Comparison of ENCODE assay signal across 15 cellular contexts in genomic region chr4:113742643-113743042, GRCh38. TPM values are rescaled to one million over a fixed set of nuclear protein-coding genes. Genes with fewer than 3 reads are reported as not detected.
DNase-seq lines count a peak whose midpoint lies in the region; ATAC-seq and TF ChIP-seq lines count a peak whose summit lies in the region.
"Had no signal": no experiment of that assay in that cellular context is flagged by ENCODE, and none has a peak within 500 bp of the region (broad histone marks: within the 10 kb centered on the region; RNA-seq: fewer than 3 reads in every experiment).

No MANE protein-coding gene starts in this region.

- in situ Hi-C loops in GM23248 (cut with MboI) (no loop called here), gastrocnemius medialis (cut with MboI; ENCODE audit: low sequenced_read_pairs in 4 of 4) (no loop called here)

- no peak overlapping the region for H3K27ac Mint-ChIP-seq in activated naive CD4-positive, alpha-beta T cell treated with anti-CD3 and anti-CD28 coated beads, Interleukin-2, amount 50 U/mL, for 72 hours

- H2BK120ac ChIP-seq in mesenchymal stem cell (ENCODE audit: low read depth, low read length) = no peak overlapping the region

- peaks cover 28% of the 10 kb centered on the region for H3K4me1 ChIP-seq in ACC112 (ENCODE audit: control insufficient read depth, insufficient read depth, low read length, unreplicated experiment)
- H3K4me1 ChIP-seq in GM23248 (ENCODE audit: insufficient read depth) = peaks cover 24% of the 10 kb centered on the region
- H3K4me1 ChIP-seq in mesenchymal stem cell (ENCODE audit: control insufficient read depth, insufficient read depth, low read depth, low read length) = peaks cover 2% of the 10 kb centered on the region
- H3K4me1 ChIP-seq in gastrocnemius medialis = peaks cover 35 to 72% of the 10 kb centered on the region in 2 donors

- ATAC-seq in gastrocnemius medialis = no peak
- ATAC-seq in GM19455 (IDR thresholded peaks at IDR 0.05; ENCODE audit: unreplicated experiment) = no peak
- ATAC-seq in activated naive CD4-positive, alpha-beta T cell treated with anti-CD3 and anti-CD28 coated beads, Interleukin-2, amount 50 U/mL, for 72 hours = no peak
- ATAC-seq: HCT116 had no signal

- H3K9ac ChIP-seq in GM23248 (no peak overlapping the region), mesenchymal stem cell (ENCODE audit: low read length) (peak overlapping the region; percentile 43)
- H3K9ac ChIP-seq: BLaER1 had no signal

- H3K4me2 ChIP-seq in GM23248 (ENCODE audit: unreplicated experiment) (peak overlapping the region; percentile 41), mesenchymal stem cell (ENCODE audit: low read length, poor library complexity, severe bottlenecking) (no peak overlapping the region)
- H3K4me2 ChIP-seq: BLaER1 had no signal

- no peak for TF ChIP-seq POLR2A in gastrocnemius medialis (IDR thresholded peaks at IDR 0.05)

- H3K27me3 ChIP-seq in ACC112 (ENCODE audit: insufficient read depth, low read length) (no peaks in the 10 kb centered on the region), GM23248 (replicated peaks; ENCODE audit: insufficient read depth) (no peaks in the 10 kb centered on the region), mesenchymal stem cell (ENCODE audit: control insufficient read depth in 1 of 2, insufficient read depth in 1 of 2, low read length in 2 of 2) (no peaks in the 10 kb centered on the region), gastrocnemius medialis (no peaks in the 10 kb centered on the region)
- H3K27me3 ChIP-seq: BLaER1 had no signal

- TF ChIP-seq CTCF in gastrocnemius medialis (IDR thresholded peaks at IDR 0.05 in 4 of 5, conservative IDR thresholded peaks at IDR 0.05 in 1 of 5) = no peak

- H2AFZ ChIP-seq in ACC112 (ENCODE audit: low read length, unreplicated experiment) (no peak overlapping the region), GM23248 (no peak overlapping the region), mesenchymal stem cell (ENCODE audit: low read depth, low read length) (no peak overlapping the region)

- no peak overlapping the region for H4K91ac ChIP-seq in mesenchymal stem cell (ENCODE audit: low read length)

- H3F3A ChIP-seq in GM23248 (ENCODE audit: insufficient read depth) = peaks cover 18% of the 10 kb centered on the region; the same call in 1 of the 2 replicates

- H3K14ac ChIP-seq in mesenchymal stem cell (ENCODE audit: low read length in 2 of 2) = no peak overlapping the region

- peaks cover 10 to 29% of the 10 kb centered on the region in 2 donors for H3K36me3 Mint-ChIP-seq in activated naive CD4-positive, alpha-beta T cell treated with anti-CD3 and anti-CD28 coated beads, Interleukin-2, amount 50 U/mL, for 72 hours

- no peak overlapping the region for H3K4ac ChIP-seq in mesenchymal stem cell (ENCODE audit: low read depth in 1 of 2, low read length in 2 of 2)

- H3K79me2 ChIP-seq in ACC112 (ENCODE audit: control insufficient read depth, insufficient read depth, low read length, unreplicated experiment) = peaks cover 59% of the 10 kb centered on the region
- H3K79me2 ChIP-seq in GM23248 (ENCODE audit: insufficient read depth) = peaks cover 96% of the 10 kb centered on the region

- H3K27ac ChIP-seq in ACC112 (ENCODE audit: low read depth, low read length) = no peak overlapping the region
- peak overlapping the region; percentile 6; the same call in 1 of the 2 replicates for H3K27ac ChIP-seq in GM23248
- H3K27ac ChIP-seq in mesenchymal stem cell (ENCODE audit: low read length, poor library complexity, severe bottlenecking) = no peak overlapping the region
- H3K27ac ChIP-seq in gastrocnemius medialis = peak overlapping the region; percentile 1 to 41 (median 8)
- H3K27ac ChIP-seq: BLaER1, HL-60 had no signal

- WGBS in GM23248 (ENCODE audit: low coverage in 1 of 2, low lambda C conversion rate in 2 of 2, missing lambda C conversion rate in 2 of 2), 2 experiments = 63% methylated on average over 2 of the region's 2 CpGs
- no CpG with 5 or more reads among the region's 2 CpGs for WGBS in mesenchymal stem cell

- H2BK15ac ChIP-seq in mesenchymal stem cell (ENCODE audit: low read depth, poor library complexity, severe bottlenecking) = no peak overlapping the region

- H4K20me1 ChIP-seq in GM23248 (ENCODE audit: insufficient read depth) = no peaks in the 10 kb centered on the region

- no peak overlapping the region for H2BK5ac ChIP-seq in mesenchymal stem cell (ENCODE audit: low read depth, low read length, poor library complexity, severe bottlenecking)

- H4K8ac ChIP-seq in mesenchymal stem cell (ENCODE audit: low read length) = no peak overlapping the region

- H3K36me3 ChIP-seq in ACC112 (ENCODE audit: insufficient read depth, low read length) = peaks cover 15% of the 10 kb centered on the region
- peaks cover 14% of the 10 kb centered on the region; the same call in 1 of the 2 replicates for H3K36me3 ChIP-seq in GM23248 (ENCODE audit: low read depth)
- peaks cover 0 to 81% of the 10 kb centered on the region in 2 experiments for H3K36me3 ChIP-seq in mesenchymal stem cell (ENCODE audit: control insufficient read depth in 1 of 2, insufficient read depth in 2 of 2, low read depth in 1 of 2, low read length in 2 of 2)
- H3K36me3 ChIP-seq in gastrocnemius medialis = no peaks in the 10 kb centered on the region

- H3K9me3 ChIP-seq in GM23248 (ENCODE audit: low read depth) (no peaks in the 10 kb centered on the region), mesenchymal stem cell (ENCODE audit: control insufficient read depth, low read length) (no peaks in the 10 kb centered on the region), gastrocnemius medialis (no peaks in the 10 kb centered on the region)
- H3K9me3 ChIP-seq: BLaER1 had no signal

- intact Hi-C loops in gastrocnemius medialis (cut with DNase I; ENCODE audit: low total_unique reads) = no loop called here

- H3K9me2 ChIP-seq in GM23248 (ENCODE audit: insufficient read depth) = no peaks in the 10 kb centered on the region

- H3K23ac ChIP-seq in mesenchymal stem cell (ENCODE audit: low read length in 2 of 2) = no peak overlapping the region

- H3K9me3 Mint-ChIP-seq in activated naive CD4-positive, alpha-beta T cell treated with anti-CD3 and anti-CD28 coated beads, Interleukin-2, amount 50 U/mL, for 72 hours = peaks cover 4% of the 10 kb centered on the region in 2 donors
- H3K9me3 Mint-ChIP-seq: CD8-positive, alpha-beta memory T cell had no signal

- no peak for DNase-seq in GM23248
- no peak for DNase-seq in mesenchymal stem cell
- no peak for DNase-seq in gastrocnemius medialis
- no peak for DNase-seq in NCI-H774 (lab: John Stamatoyannopoulos, UW)
- DNase-seq in activated naive CD4-positive, alpha-beta T cell treated with anti-CD3 and anti-CD28 coated beads, Interleukin-2, amount 50 U/mL, for 72 hours (ENCODE audit: low spot score in 2 of 2) = no peak
- DNase-seq in NCI-H510A treated with DMSO at 0.1 percent for 48 hours (lab: John Stamatoyannopoulos, UW) = no peak
- DNase-seq: Caco-2; CD8-positive, alpha-beta memory T cell; DMS53; GF-D8 had no signal

- no peak overlapping the region for H3K18ac ChIP-seq in mesenchymal stem cell (ENCODE audit: low read depth in 1 of 2, low read length in 2 of 2)

- H2BK12ac ChIP-seq in mesenchymal stem cell (ENCODE audit: low read length in 2 of 2) = no peak overlapping the region

- peaks cover 8% of the 10 kb centered on the region for H3K79me1 ChIP-seq in mesenchymal stem cell (replicated peaks; ENCODE audit: low read length, poor library complexity, severe bottlenecking)

- no peak overlapping the region for H2AK5ac ChIP-seq in mesenchymal stem cell (ENCODE audit: low read length, severe bottlenecking)

- H3K4me3 ChIP-seq in ACC112 (ENCODE audit: low read depth, low read length) (0 out of 2 replicates have a peak overlapping the region, but pooled peaks have one; percentile 0), GM23248 (0 out of 2 replicates have a peak overlapping the region, but pooled peaks have one; percentile 8), mesenchymal stem cell (ENCODE audit: insufficient read depth in 1 of 2, low read depth in 1 of 2, low read length in 2 of 2) (peak overlapping the region in 1 of 2 experiments; percentile 10), gastrocnemius medialis (no peak overlapping the region)
- H3K4me3 ChIP-seq: BLaER1 had no signal

RNA-seq across cellular contexts. Expression of gene CAMK2D, which starts 18.9 kb away (rescaled TPM):
- 94.5 and 104 TPM in 2 replicates for total RNA-seq in GM23248 (2014; rRNA removed; shearing (Covaris generic))
- polyA plus RNA-seq in GM23248 (2016; fragmentation: Nextera tagmentation; extraction: Ambion mirVana) = 74.4 and 78.8 TPM in 2 replicates
- polyA plus RNA-seq in mesenchymal stem cell (2013, experiment 1 of 2) = 35.2 TPM
- polyA plus RNA-seq in mesenchymal stem cell (2013, experiment 2 of 2) = 37.4 TPM
- total RNA-seq in gastrocnemius medialis = 100 to 1,000 TPM in 3 of 4 donors, 10 to 100 TPM in 1; 73.2 to 149 (median 119) TPM
- 10 to 100 TPM; 61.3 to 74.6 TPM for total RNA-seq in activated naive CD4-positive, alpha-beta T cell treated with anti-CD3 and anti-CD28 coated beads, Interleukin-2, amount 50 U/mL, for 72 hours

Comparison
In these comparisons a context has a peak if more than half of its experiments do, and no peak if none do; other contexts are left out.
1. H3K27ac ChIP-seq: peak in GM23248 (single experiment) and gastrocnemius medialis (4 of 4); none in ACC112 (single experiment) and mesenchymal stem cell (single experiment).
2. H3K4me3 ChIP-seq: peak in ACC112 (single experiment) and GM23248 (single experiment); none in gastrocnemius medialis (0 of 4).